24 cellular contexts compared by ENCODE assay signal in genomic region chr5:61734001-61734400, GRCh38.
"Had no signal": no experiment of that assay in that cellular context is flagged by ENCODE, and none has a peak within 500 bp of the region (broad histone marks: within the 10 kb centered on the region; RNA-seq: fewer than 3 reads in every experiment).

No MANE protein-coding gene starts in this region.

- FAIRE-seq: colon, frontal cortex had no signal

- H3K9me3 Mint-ChIP-seq: activated naive CD8-positive, alpha-beta T cell treated with anti-CD3 and anti-CD28 coated beads, Interleukin-2, amount 10 ng/mL, durations not matched to agents 7 days and 5 days; activated T-helper 2 cell treated with anti-CD3 and anti-CD28 coated beads, Interferon-gamma antibody, Interleukin-2, Interleukin-4, amounts not matched to agents 10 μg/mL and 5 μg/mL and 100 μg/mL, durations not matched to agents 14 hours and 24 hours and 36 hours; stimulated activated naive CD8-positive, alpha-beta T cell treated with anti-CD3 and anti-CD28 coated beads, Interleukin-15, Interleukin-2, amounts not matched to agents 100 ng/mL and 50 ng/mL, for 24 hours; T-helper 2 cell treated with Interferon-gamma antibody and Interleukin-4, amounts not matched to agents 5 μg/mL and 100 μg/mL, for 36 hours; WTC11 had no signal

- DNase-seq: activated CD4-positive, alpha-beta memory T cell treated with anti-CD3 and anti-CD28 coated beads, Interleukin-2, amount 10 ng/mL, durations not matched to agents 7 days and 5 days; activated CD4-positive, alpha-beta T cell treated with anti-CD3 and anti-CD28 coated beads for 4 hours; activated naive CD4-positive, alpha-beta T cell treated with Interleukin-2 at 50 U/mL for 16 hours; activated naive CD8-positive, alpha-beta T cell treated with anti-CD3 and anti-CD28 coated beads, Interleukin-2, amount 10 ng/mL, durations not matched to agents 7 days and 5 days; activated T-cell treated with anti-CD3 and anti-CD28 coated beads, Interleukin-2, amount 50 U/mL, for 1 hour; amygdala; central memory CD4-positive, alpha-beta T cell; dorsolateral prefrontal cortex; kidney glomerular epithelial cell; left ventricle myocardium superior; naive thymus-derived CD4-positive, alpha-beta T cell; nucleus accumbens; posterior cingulate gyrus; stimulated activated CD4-positive, alpha-beta T cell treated with anti-CD3 and anti-CD28 coated beads, Interleukin-2, amount 100 ng/mL, for 24 hours; transverse colon had no signal

- H3K27ac ChIP-seq: epithelial cell of prostate, right atrium auricular region, suprapubic skin, transverse colon had no signal

- H3K4me1 ChIP-seq: right atrium auricular region, suprapubic skin, transverse colon had no signal

- H3K36me3 ChIP-seq: right atrium auricular region, suprapubic skin, transverse colon had no signal

- H3K4me3 Mint-ChIP-seq: activated CD4-positive, alpha-beta memory T cell treated with anti-CD3 and anti-CD28 coated beads, Interleukin-2, amount 10 ng/mL, durations not matched to agents 7 days and 5 days; activated naive CD8-positive, alpha-beta T cell treated with anti-CD3 and anti-CD28 coated beads, Interleukin-2, amount 10 ng/mL, durations not matched to agents 7 days and 5 days; naive thymus-derived CD4-positive, alpha-beta T cell; stimulated activated naive CD8-positive, alpha-beta T cell treated with anti-CD3 and anti-CD28 coated beads, Interleukin-15, Interleukin-2, amounts not matched to agents 100 ng/mL and 50 ng/mL, for 24 hours; T-helper 2 cell treated with Interferon-gamma antibody and Interleukin-4, amounts not matched to agents 5 μg/mL and 100 μg/mL, for 36 hours; WTC11 had no signal

- ATAC-seq: left ventricle myocardium superior; naive thymus-derived CD4-positive, alpha-beta T cell; WTC11 had no signal

- H3K9me3 ChIP-seq: right atrium auricular region, suprapubic skin, transverse colon had no signal

- H3K27me3 ChIP-seq: dorsolateral prefrontal cortex, right atrium auricular region, suprapubic skin, transverse colon had no signal

- H3K4me3 ChIP-seq: right atrium auricular region, suprapubic skin, transverse colon had no signal

- H3K36me3 Mint-ChIP-seq: activated naive CD8-positive, alpha-beta T cell treated with anti-CD3 and anti-CD28 coated beads, Interleukin-2, amount 10 ng/mL, durations not matched to agents 7 days and 5 days; naive thymus-derived CD4-positive, alpha-beta T cell; WTC11 had no signal

- H3K4me1 Mint-ChIP-seq: activated CD4-positive, alpha-beta memory T cell treated with anti-CD3 and anti-CD28 coated beads, Interleukin-2, amount 10 ng/mL, durations not matched to agents 7 days and 5 days; activated naive CD8-positive, alpha-beta T cell treated with anti-CD3 and anti-CD28 coated beads, Interleukin-2, amount 10 ng/mL, durations not matched to agents 7 days and 5 days; naive thymus-derived CD4-positive, alpha-beta T cell had no signal

- H3K27ac Mint-ChIP-seq: activated CD4-positive, alpha-beta memory T cell treated with anti-CD3 and anti-CD28 coated beads, Interleukin-2, amount 10 ng/mL, durations not matched to agents 7 days and 5 days; activated naive CD8-positive, alpha-beta T cell treated with anti-CD3 and anti-CD28 coated beads, Interleukin-2, amount 10 ng/mL, durations not matched to agents 7 days and 5 days; activated T-helper 2 cell treated with anti-CD3 and anti-CD28 coated beads, Interferon-gamma antibody, Interleukin-2, Interleukin-4, amounts not matched to agents 10 μg/mL and 5 μg/mL and 100 μg/mL, durations not matched to agents 14 hours and 24 hours and 36 hours; naive thymus-derived CD4-positive, alpha-beta T cell; stimulated activated naive CD8-positive, alpha-beta T cell treated with anti-CD3 and anti-CD28 coated beads, Interleukin-15, Interleukin-2, amounts not matched to agents 100 ng/mL and 50 ng/mL, for 24 hours; T-helper 2 cell treated with Interferon-gamma antibody and Interleukin-4, amounts not matched to agents 5 μg/mL and 100 μg/mL, for 36 hours; WTC11 had no signal
